In genomic region chr6:75204222-75204958, GRCh38 we compare ENCODE assay signal across 1 cellular context.
A peak's percentile ranks its signal among the peaks of the same experiment; 100 is the strongest.
TF ChIP-seq lines count a peak whose summit lies in the region.

No MANE protein-coding gene starts in this region.

TF ChIP-seq in K562, 482 proteins besides CTCF, POLR2A, EP300 and RAD21 (continued from another document):
- TF ChIP-seq GTF3C2 (IDR thresholded peaks at IDR 0.05; ENCODE audit: borderline replicate concordance, extremely low read depth, insufficient read length) = no peak
- no peak for TF ChIP-seq ZNF318 (IDR thresholded peaks at IDR 0.05; ENCODE audit: borderline replicate concordance in 1 of 2, low read depth in 1 of 2)
- no peak for TF ChIP-seq MIER1 (IDR thresholded peaks at IDR 0.05; ENCODE audit: low read depth)
- no peak for TF ChIP-seq ZNF263 (CRISPR knock-in tag; IDR thresholded peaks at IDR 0.05; ENCODE audit: borderline replicate concordance)
- TF ChIP-seq CSDE1 (IDR thresholded peaks at IDR 0.05) = no peak
- TF ChIP-seq AFF4 (CRISPR knock-in tag; IDR thresholded peaks at IDR 0.05) = no peak
- no peak for TF ChIP-seq DIDO1 (tag; IDR thresholded peaks at IDR 0.05; ENCODE audit: low read depth)
- TF ChIP-seq FOSL1 (tag; conservative IDR thresholded peaks at IDR 0.05) = 0 out of 2 replicates have a peak, but pooled peaks have one; percentile 34
- TF ChIP-seq ZNF75A (CRISPR knock-in tag; IDR thresholded peaks at IDR 0.05) = no peak
- peak; percentile 47; the same call in 1 of the 2 replicates for TF ChIP-seq DEAF1 (CRISPR knock-in tag; IDR thresholded peaks at IDR 0.05)
- no peak for TF ChIP-seq ZNF12 (CRISPR knock-in tag; IDR thresholded peaks at IDR 0.05)
- TF ChIP-seq ELK3 (CRISPR knock-in tag; IDR thresholded peaks at IDR 0.05) = no peak
- no peak for TF ChIP-seq ZBTB12 (CRISPR knock-in tag; IDR thresholded peaks at IDR 0.05)
- TF ChIP-seq MBD1 (CRISPR knock-in tag; IDR thresholded peaks at IDR 0.05) = no peak
- no peak for TF ChIP-seq HDGF (IDR thresholded peaks at IDR 0.05)
- no peak for TF ChIP-seq MECOM (CRISPR knock-in tag; IDR thresholded peaks at IDR 0.05)
- TF ChIP-seq PHB (CRISPR knock-in tag; IDR thresholded peaks at IDR 0.05) = no peak
- no peak for TF ChIP-seq ZC3H11A (IDR thresholded peaks at IDR 0.05; ENCODE audit: low read depth, low read length)
- TF ChIP-seq ZNF384 (IDR thresholded peaks at IDR 0.05; ENCODE audit: low read depth, low read length) = peak; percentile 48
- TF ChIP-seq OTX1 (CRISPR knock-in tag; IDR thresholded peaks at IDR 0.05) = no peak
- TF ChIP-seq TEAD4 (IDR thresholded peaks at IDR 0.05; ENCODE audit: low read length) = no peak
- TF ChIP-seq TEAD4 (CRISPR knock-in tag; IDR thresholded peaks at IDR 0.05; ENCODE audit: borderline replicate concordance) = no peak
- TF ChIP-seq SMC3 (conservative IDR thresholded peaks at IDR 0.05; ENCODE audit: insufficient read depth, low read depth, low read length) = peak; percentile 54
- TF ChIP-seq RFX7 (CRISPR knock-in tag; IDR thresholded peaks at IDR 0.05) = no peak
- TF ChIP-seq BACH1 (tag; IDR thresholded peaks at IDR 0.05) = no peak
